Comparison of ENCODE assay signal across 22 cellular contexts in the genomic region with DNA sequence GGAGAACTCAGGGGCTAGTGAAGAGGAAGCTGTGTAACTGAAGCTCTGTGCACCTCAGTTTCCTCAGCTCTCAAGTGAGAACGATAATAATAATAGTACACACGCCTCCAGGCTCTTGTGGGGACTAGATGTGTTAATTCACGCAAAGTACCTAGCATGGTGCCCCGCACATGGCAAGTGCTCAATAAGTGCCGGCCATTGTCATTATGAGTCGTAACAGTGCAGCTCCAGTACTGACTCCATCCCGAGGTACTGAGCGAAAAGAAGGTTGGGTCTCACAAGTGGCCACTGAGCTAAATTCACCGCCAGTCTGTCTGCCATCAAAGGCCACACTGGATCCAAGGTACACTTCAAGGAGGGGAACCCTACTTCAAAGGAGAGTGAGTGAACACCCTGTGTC.
DNase-seq lines count a peak whose midpoint lies in the region; ATAC-seq and TF ChIP-seq lines count a peak whose summit lies in the region.
"Had no signal": no experiment of that assay in that cellular context is flagged by ENCODE, and none has a peak within 500 bp of the region (broad histone marks: within the 10 kb centered on the region; RNA-seq: fewer than 3 reads in every experiment).

No MANE protein-coding gene starts in this region.

- H3K4me1 Mint-ChIP-seq in nephron progenitor cell: peaks cover 49% of the 10 kb centered on the region

- H3K27ac ChIP-seq in BLaER1 treated with 17β-estradiol and CSF1 and Interleukin-3, amounts not matched to agents 10 nM and 100 nM: no peak overlapping the region
- peak overlapping the region; percentile 87 for H3K27ac ChIP-seq in WERI-Rb-1

- no peaks in the 10 kb centered on the region for H3K9me3 Mint-ChIP-seq in nephron progenitor cell
- H3K9me3 Mint-ChIP-seq: CD14-positive monocyte; CD4-positive, CD25-positive, alpha-beta regulatory T cell; CD8-positive, alpha-beta memory T cell had no signal

- peaks cover 13 to 55% (median 51%) of the 10 kb centered on the region in 10 experiments; a peak in 19 of 20 replicates for H3K4me1 ChIP-seq in BLaER1 treated with 17β-estradiol and CSF1 and Interleukin-3, amounts not matched to agents 10 nM and 100 nM

- peak overlapping the region; percentile 24 for H3K27ac Mint-ChIP-seq in nephron progenitor cell
- H3K27ac Mint-ChIP-seq: CD14-positive monocyte; CD4-positive, alpha-beta memory T cell; CD8-positive, alpha-beta memory T cell had no signal

- peaks cover 46 to 93% (median 86%) of the 10 kb centered on the region in 11 experiments; a peak in 21 of 22 replicates for H4K20me1 ChIP-seq in BLaER1 treated with 17β-estradiol and CSF1 and Interleukin-3, amounts not matched to agents 10 nM and 100 nM

- H3K36me3 ChIP-seq in BLaER1 treated with 17β-estradiol and CSF1 and Interleukin-3, amounts not matched to agents 10 nM and 100 nM: peaks cover 0 to 12% (median 0%) of the 10 kb centered on the region in 11 experiments; a peak in 5 of 22 replicates
- no peaks in the 10 kb centered on the region; the same call in 1 of the 2 replicates for H3K36me3 ChIP-seq in WERI-Rb-1
- H3K36me3 ChIP-seq: BE2C had no signal

- no peak overlapping the region for H3K4me3 Mint-ChIP-seq in nephron progenitor cell
- H3K4me3 Mint-ChIP-seq: CD14-positive monocyte; CD4-positive, alpha-beta memory T cell; CD4-positive, CD25-positive, alpha-beta regulatory T cell; CD8-positive, alpha-beta memory T cell had no signal

- TF ChIP-seq CTCF in WERI-Rb-1 (IDR thresholded peaks at IDR 0.05; ENCODE audit: low read depth, low read length): no peak
- TF ChIP-seq CTCF in nephron progenitor cell (IDR thresholded peaks at IDR 0.05): no peak

- no peaks in the 10 kb centered on the region for H3K36me3 Mint-ChIP-seq in nephron progenitor cell (ENCODE audit: low read depth)

- no peaks in the 10 kb centered on the region for H3K27me3 ChIP-seq in BLaER1 treated with 17β-estradiol and CSF1 and Interleukin-3, amounts not matched to agents 10 nM and 100 nM
- H3K27me3 ChIP-seq in WERI-Rb-1 (ENCODE audit: insufficient read depth, low read depth, severe bottlenecking): no peaks in the 10 kb centered on the region
- H3K27me3 ChIP-seq: BE2C had no signal

- H3K4me3 ChIP-seq in BLaER1 treated with 17β-estradiol and CSF1 and Interleukin-3, amounts not matched to agents 10 nM and 100 nM: no peak overlapping the region
- no peak overlapping the region for H3K4me3 ChIP-seq in WERI-Rb-1 (ENCODE audit: low read depth, low read length)

- H3K4me2 ChIP-seq in BLaER1 treated with 17β-estradiol and CSF1 and Interleukin-3, amounts not matched to agents 10 nM and 100 nM: peak overlapping the region in 7 of 11 experiments; percentile 25 to 58 (median 45); a peak in 13 of 22 replicates

- ATAC-seq in GM21447 (IDR thresholded peaks at IDR 0.05; ENCODE audit: unreplicated experiment) (no peak), HG03097 (IDR thresholded peaks at IDR 0.05; ENCODE audit: low FRiP score, unreplicated experiment) (no peak)

- DNase-seq in WERI-Rb-1 (no peak), nephron progenitor cell (no peak), LoVo (ENCODE audit: low spot score) (no peak)
- DNase-seq: 8988T; ACHN; BE2C; C1 segment of cervical spinal cord; CD4-positive, alpha-beta memory T cell; CD4-positive, CD25-positive, alpha-beta regulatory T cell; CD8-positive, alpha-beta memory T cell; COR-L47; DMS 273 treated with DMSO at 0.1 percent for 48 hours; DMS153; DMS53; DMS79; DND-41; EL; GDM1 had no signal

- H3K9ac ChIP-seq in BLaER1 treated with 17β-estradiol and CSF1 and Interleukin-3, amounts not matched to agents 10 nM and 100 nM: no peak overlapping the region

- no peaks in the 10 kb centered on the region for H3K9me3 ChIP-seq in BLaER1 treated with 17β-estradiol and CSF1 and Interleukin-3, amounts not matched to agents 10 nM and 100 nM (replicated peaks in 1 of 11)
- H3K9me3 ChIP-seq in WERI-Rb-1 (ENCODE audit: severe bottlenecking): no peaks in the 10 kb centered on the region
- H3K9me3 ChIP-seq: BE2C had no signal

- no peaks in the 10 kb centered on the region for H3K27me3 Mint-ChIP-seq in nephron progenitor cell (ENCODE audit: low read depth, poor library complexity)
- H3K27me3 Mint-ChIP-seq: CD4-positive, alpha-beta memory T cell; CD4-positive, CD25-positive, alpha-beta regulatory T cell; CD8-positive, alpha-beta memory T cell had no signal
